Comparison of ENCODE assay signal across 8 cellular contexts in genomic region chr9:111691686-111692329, GRCh38. TPM values are rescaled to one million over a fixed set of nuclear protein-coding genes. Genes with fewer than 3 reads are reported as not detected.
DNase-seq lines count a peak whose midpoint lies in the region; ATAC-seq and TF ChIP-seq lines count a peak whose summit lies in the region.

No MANE protein-coding gene starts in this region.

- no peak for TF ChIP-seq EP300 in ovary (IDR thresholded peaks at IDR 0.05)

- H3K4me3 ChIP-seq in HL-60 (replicated peaks; ENCODE audit: insufficient read depth, low read length): no peak overlapping the region
- H3K4me3 ChIP-seq in fibroblast of villous mesenchyme (ENCODE audit: low read depth, low read length): no peak overlapping the region
- no peak overlapping the region for H3K4me3 ChIP-seq in upper lobe of right lung
- H3K4me3 ChIP-seq in ovary: no peak overlapping the region

- intact Hi-C loops in upper lobe of right lung (cut with DNase I) (no loop called here), ovary (cut with DNase I) (no loop called here)

- TF ChIP-seq CTCF in HL-60 (IDR thresholded peaks at IDR 0.05; ENCODE audit: insufficient read depth, low read length) (peak; percentile 6), fibroblast of villous mesenchyme (IDR thresholded peaks at IDR 0.05; ENCODE audit: insufficient read depth, low read depth, low read length) (peak; percentile 43), upper lobe of right lung (IDR thresholded peaks at IDR 0.05) (peak; percentile 38), ovary (IDR thresholded peaks at IDR 0.05) (no peak)

- H3K27ac ChIP-seq in HL-60 (replicated peaks) (no peak overlapping the region), upper lobe of right lung (no peak overlapping the region), ovary (no peak overlapping the region)

- ATAC-seq in upper lobe of right lung (peak; percentile 29), HG02642 (IDR thresholded peaks at IDR 0.05; ENCODE audit: poor library complexity, unreplicated experiment) (no peak)

- DNase-seq in COLO829 (ENCODE audit: low spot score) (peak; percentile 39), HL-60 (ENCODE audit: low read depth in 1 of 2, low spot score in 1 of 2) (no peak), RKO (ENCODE audit: low spot score) (peak; percentile 89), fibroblast of villous mesenchyme (ENCODE audit: low read depth) (peak; percentile 49), upper lobe of right lung (no peak), ovary (no peak), iPS-NIHi7 (ENCODE audit: extremely low spot score) (no peak)

- TF ChIP-seq POLR2A in ovary (IDR thresholded peaks at IDR 0.05): no peak

- H3K4me1 ChIP-seq in upper lobe of right lung (no peaks in the 10 kb centered on the region), ovary (ENCODE audit: insufficient read depth) (no peaks in the 10 kb centered on the region)

- 33 to 38% (median 36%) methylated on average over 4 of the region's 4 CpGs for WGBS in ovary, 3 donors

- H3K27me3 ChIP-seq in HL-60 (ENCODE audit: insufficient read depth, poor library complexity, severe bottlenecking): no peaks in the 10 kb centered on the region
- no peaks in the 10 kb centered on the region for H3K27me3 ChIP-seq in upper lobe of right lung
- no peaks in the 10 kb centered on the region for H3K27me3 ChIP-seq in ovary

- no peaks in the 10 kb centered on the region for H3K36me3 ChIP-seq in upper lobe of right lung
- no peaks in the 10 kb centered on the region for H3K36me3 ChIP-seq in ovary

- no peaks in the 10 kb centered on the region for H3K9me3 ChIP-seq in upper lobe of right lung
- no peaks in the 10 kb centered on the region for H3K9me3 ChIP-seq in ovary

RNA-seq across cellular contexts. Expression of gene GNG10, which starts 30.4 kb away (rescaled TPM):
- total RNA-seq in fibroblast of villous mesenchyme: 82.8 and 108 TPM in 2 replicates
- 33.4 TPM for total RNA-seq in upper lobe of right lung
- total RNA-seq in ovary: 10 to 100 TPM; 19.8 to 45.8 (median 31.0) TPM
- polyA plus RNA-seq in ovary: 10 to 100 TPM; 23.5 to 29.3 TPM

Comparison
In these comparisons a context has a peak if more than half of its experiments do, and no peak if none do; other contexts are left out.
1. DNase-seq: peak in COLO829 (single experiment), RKO (single experiment) and fibroblast of villous mesenchyme (single experiment); none in HL-60 (0 of 2), upper lobe of right lung (single experiment), ovary (0 of 5) and iPS-NIHi7 (single experiment).
2. CTCF ChIP-seq: peak in HL-60 (single experiment), fibroblast of villous mesenchyme (single experiment) and upper lobe of right lung (single experiment); none in ovary (0 of 3).